Comparison of ENCODE assay signal across 14 cellular contexts in genomic region chr12:22276313-22276712, GRCh38. TPM values are rescaled to one million over a fixed set of nuclear protein-coding genes. Genes with fewer than 3 reads are reported as not detected.
A peak's percentile ranks its signal among the peaks of the same experiment; 100 is the strongest.
DNase-seq lines count a peak whose midpoint lies in the region; ATAC-seq, FAIRE-seq and TF ChIP-seq lines count a peak whose summit lies in the region.
"Had no signal": no experiment of that assay in that cellular context is flagged by ENCODE, and none has a peak within 500 bp of the region (broad histone marks: within the 10 kb centered on the region; RNA-seq: fewer than 3 reads in every experiment).

No MANE protein-coding gene starts in this region.

- POLR2A ChIA-PET in activated CD4-positive, alpha-beta T cell treated with anti-CD3 and anti-CD28 coated beads for 36 hours (lab: Charles Lee): no interaction called here

- H3K4me1 ChIP-seq in RWPE2 (ENCODE audit: insufficient read depth, poor library complexity, severe bottlenecking) (peaks cover 19% of the 10 kb centered on the region), esophagus (ENCODE audit: control insufficient read depth in 2 of 2, insufficient read depth in 2 of 2, low read length in 1 of 2) (peaks cover 0 to 3% of the 10 kb centered on the region in 2 donors), muscle layer of colon (ENCODE audit: insufficient read depth, low read length) (peaks cover 14% of the 10 kb centered on the region), thoracic aorta (ENCODE audit: control insufficient read depth in 1 of 2, low read depth in 2 of 2) (peaks cover 32 to 40% of the 10 kb centered on the region in 2 donors)

- H3K36me3 Mint-ChIP-seq in activated CD4-positive, alpha-beta T cell treated with anti-CD3 and anti-CD28 coated beads for 36 hours (ENCODE audit: low read depth): no peaks in the 10 kb centered on the region

- H3K9ac ChIP-seq in muscle layer of colon (ENCODE audit: low read length): peak overlapping the region; percentile 35

- H3K4me1 Mint-ChIP-seq in activated CD4-positive, alpha-beta T cell treated with anti-CD3 and anti-CD28 coated beads for 36 hours: no peaks in the 10 kb centered on the region

- no peaks in the 10 kb centered on the region for H3K27me3 Mint-ChIP-seq in activated CD4-positive, alpha-beta T cell treated with anti-CD3 and anti-CD28 coated beads for 36 hours
- H3K27me3 Mint-ChIP-seq: activated CD4-positive, alpha-beta memory T cell treated with anti-CD3 and anti-CD28 coated beads for 36 hours had no signal

- no peak overlapping the region for H3K27ac Mint-ChIP-seq in activated CD4-positive, alpha-beta T cell treated with anti-CD3 and anti-CD28 coated beads for 36 hours
- H3K27ac Mint-ChIP-seq: activated CD4-positive, alpha-beta memory T cell treated with anti-CD3 and anti-CD28 coated beads for 36 hours had no signal

- H3K4me3 Mint-ChIP-seq in activated CD4-positive, alpha-beta T cell treated with anti-CD3 and anti-CD28 coated beads for 36 hours: no peak overlapping the region
- H3K4me3 Mint-ChIP-seq: activated CD4-positive, alpha-beta memory T cell treated with anti-CD3 and anti-CD28 coated beads for 36 hours had no signal

- ATAC-seq in RWPE2 (ENCODE audit: low read depth): no peak; the same call in 2 of the 3 replicates
- ATAC-seq in thoracic aorta (ENCODE audit: insufficient number of reproducible peaks, low FRiP score, low read depth): no peak
- ATAC-seq in activated CD4-positive, alpha-beta T cell treated with anti-CD3 and anti-CD28 coated beads for 36 hours: no peak
- ATAC-seq: K562 had no signal

- H3K36me3 ChIP-seq in RWPE2 (ENCODE audit: low read depth) (no peaks in the 10 kb centered on the region), esophagus (ENCODE audit: control insufficient read depth in 2 of 2, insufficient read depth in 2 of 2, low read length in 1 of 2) (no peaks in the 10 kb centered on the region), muscle layer of colon (ENCODE audit: insufficient read depth, low read length) (no peaks in the 10 kb centered on the region), thoracic aorta (no peaks in the 10 kb centered on the region)

- no peak for TF ChIP-seq CTCF in RWPE2 (IDR thresholded peaks at IDR 0.05; ENCODE audit: poor library complexity, severe bottlenecking)
- TF ChIP-seq CTCF in thoracic aorta (IDR thresholded peaks at IDR 0.05): no peak

- H3K27ac ChIP-seq in RWPE2 (ENCODE audit: poor library complexity, severe bottlenecking) (peak overlapping the region; percentile 64), esophagus (ENCODE audit: low read depth in 2 of 2, low read length in 1 of 2) (peak overlapping the region; percentile 82 to 88), muscle layer of colon (ENCODE audit: low read depth, low read length) (peak overlapping the region; percentile 48), thoracic aorta (peak overlapping the region; percentile 67 to 93)

- intact Hi-C loops in activated CD4-positive, alpha-beta T cell treated with anti-CD3 and anti-CD28 coated beads for 36 hours (cut with DNase I, micrococcal nuclease): no loop called here

- H3K4me3 ChIP-seq in RWPE2 (ENCODE audit: severe bottlenecking) (no peak overlapping the region), esophagus (ENCODE audit: low read depth in 1 of 2, low read length in 2 of 2) (no peak overlapping the region), muscle layer of colon (ENCODE audit: low read depth in 1 of 2, low read length in 2 of 2) (peak overlapping the region in 1 of 2 donors; percentile 7), thoracic aorta (peak overlapping the region; percentile 55)
- H3K4me3 ChIP-seq: K562 had no signal

- H3K9me3 ChIP-seq in RWPE2 (ENCODE audit: severe bottlenecking): no peaks in the 10 kb centered on the region
- H3K9me3 ChIP-seq in esophagus (ENCODE audit: control insufficient read depth in 2 of 2, insufficient read depth in 1 of 2, low read depth in 1 of 2, low read length in 1 of 2): no peaks in the 10 kb centered on the region
- no peaks in the 10 kb centered on the region for H3K9me3 ChIP-seq in muscle layer of colon (ENCODE audit: low read length)
- H3K9me3 ChIP-seq in thoracic aorta: no peaks in the 10 kb centered on the region

- no peaks in the 10 kb centered on the region for H3K9me3 Mint-ChIP-seq in activated CD4-positive, alpha-beta T cell treated with anti-CD3 and anti-CD28 coated beads for 36 hours (ENCODE audit: low read depth)
- H3K9me3 Mint-ChIP-seq: activated CD4-positive, alpha-beta memory T cell treated with anti-CD3 and anti-CD28 coated beads for 36 hours had no signal

- DNase-seq in RWPE2 (ENCODE audit: low spot score): no peak
- no peak for DNase-seq in thoracic aorta (ENCODE audit: low spot score)
- no peak for DNase-seq in activated CD4-positive, alpha-beta T cell treated with anti-CD3 and anti-CD28 coated beads for 36 hours
- no peak for DNase-seq in DMS79 (lab: John Stamatoyannopoulos, UW)
- DNase-seq in RCC 7860 (ENCODE audit: low spot score): no peak
- DNase-seq in NCI-H226: no peak
- DNase-seq: activated CD4-positive, alpha-beta memory T cell treated with anti-CD3 and anti-CD28 coated beads for 36 hours; activated effector memory CD4-positive, alpha-beta T cell treated with Interleukin-2 at 50 U/mL for 16 hours; NCI-H524 treated with DMSO at 0.1 percent for 48 hours; stimulated activated CD4-positive, alpha-beta T cell treated with anti-CD3 and anti-CD28 coated beads, Interleukin-1b, Interleukin-23, amount 100 ng/mL, for 48 hours had no signal

- H3K27me3 ChIP-seq in RWPE2 (ENCODE audit: insufficient read depth, poor library complexity, severe bottlenecking) (no peaks in the 10 kb centered on the region), esophagus (ENCODE audit: control insufficient read depth in 1 of 2, insufficient read depth in 2 of 2, low read length in 2 of 2) (no peaks in the 10 kb centered on the region), muscle layer of colon (ENCODE audit: control insufficient read depth in 1 of 2, insufficient read depth in 2 of 2, low read length in 2 of 2) (no peaks in the 10 kb centered on the region), thoracic aorta (replicated peaks; ENCODE audit: insufficient read depth) (no peaks in the 10 kb centered on the region)

- FAIRE-seq in RCC 7860 (lab: Jason Lieb, UNC): no peak
- FAIRE-seq: GM12891, K562 had no signal

- CTCF ChIA-PET in activated CD4-positive, alpha-beta T cell treated with anti-CD3 and anti-CD28 coated beads for 36 hours (lab: Charles Lee): interaction anchor here (1.1 kb wide), 1 partner anchor 11 kb away, joined by 3 read pairs; no protein-coding TSS in a partner anchor

- WGBS in esophagus, 2 donors: 34 to 60% methylated on average over 5 of the region's 5 CpGs

RNA-seq across cellular contexts. Expression of gene ST8SIA1, which starts 58.2 kb away (rescaled TPM):
- 1 to 10 TPM in 1 of 2 donors, under 1 TPM in 1; 0.83 to 1.1 TPM for polyA plus RNA-seq in esophagus
- total RNA-seq in thoracic aorta: 1 to 10 TPM; 6.4 to 6.9 TPM
- 1 to 10 TPM; 1.5 to 1.6 TPM for total RNA-seq in activated CD4-positive, alpha-beta T cell treated with anti-CD3 and anti-CD28 coated beads for 36 hours
